In the genomic region with DNA sequence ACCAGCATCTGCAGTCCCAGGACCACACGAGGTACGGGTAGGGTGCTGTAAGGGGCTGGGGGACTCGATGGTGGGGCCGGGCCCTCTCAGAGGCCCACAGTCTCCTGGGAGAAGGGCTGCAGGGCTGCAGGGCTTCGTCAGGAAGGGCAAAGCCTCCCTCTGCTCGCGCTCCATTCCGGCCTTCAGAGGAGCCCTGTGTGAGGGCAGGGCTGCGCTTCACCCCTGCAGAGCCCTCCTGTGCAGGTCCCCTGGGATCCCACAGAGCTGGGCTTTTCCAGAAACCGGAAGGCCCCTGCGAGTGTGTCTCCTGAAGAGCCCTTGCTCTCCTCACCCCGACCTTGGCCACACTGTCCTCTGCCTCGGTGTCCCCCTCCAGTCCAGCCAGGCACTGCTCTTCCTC, we compare ENCODE assay signal across 33 cellular contexts. TPM values are rescaled to one million over a fixed set of nuclear protein-coding genes. Genes with fewer than 3 reads are reported as not detected.
"Had no signal": no experiment of that assay in that cellular context is flagged by ENCODE, and none has a peak within 500 bp of the region (broad histone marks: within the 10 kb centered on the region; RNA-seq: fewer than 3 reads in every experiment).

No MANE protein-coding gene starts in this region.

- FAIRE-seq: colon, endometrium, endothelial cell of umbilical vein had no signal

- H3K4me3 Mint-ChIP-seq: activated CD4-positive, alpha-beta memory T cell treated with anti-CD3 and anti-CD28 coated beads for 36 hours; activated CD8-positive, alpha-beta memory T cell treated with anti-CD3 and anti-CD28 coated beads, Interleukin-2, amount 10 ng/mL, durations not matched to agents 7 days and 5 days; activated CD8-positive, alpha-beta T cell treated with anti-CD3 and anti-CD28 coated beads, Interleukin-2, amount 10 ng/mL, durations not matched to agents 7 days and 5 days; activated naive CD4-positive, alpha-beta T cell treated with anti-CD3 and anti-CD28 coated beads for 36 hours; activated naive CD4-positive, alpha-beta T cell treated with anti-CD3 and anti-CD28 coated beads, Interleukin-2, amount 50 U/mL, for 24 hours; activated naive CD8-positive, alpha-beta T cell treated with anti-CD3 and anti-CD28 coated beads for 36 hours; activated naive CD8-positive, alpha-beta T cell treated with anti-CD3 and anti-CD28 coated beads, Interleukin-2, amount 50 U/mL, for 24 hours; activated T-helper 1 cell treated with anti-CD3 and anti-CD28 coated beads, Interleukin-12 subunit alpha, Interleukin-12 subunit beta, Interleukin-2, Interleukin-4 antibody, amounts not matched to agents 30 ng/mL and 10 ng/mL and 1 ng/mL, durations not matched to agents 14 hours and 24 hours and 36 hours; WTC11 had no signal

- H3K9me3 ChIP-seq: adrenal gland, body of pancreas, esophagus squamous epithelium, gastroesophageal sphincter had no signal

- H3K4me3 ChIP-seq: adrenal gland, body of pancreas, esophagus squamous epithelium, gastroesophageal sphincter had no signal

- DNase-seq: activated CD4-positive, alpha-beta memory T cell treated with anti-CD3 and anti-CD28 coated beads for 36 hours; activated CD4-positive, alpha-beta T cell treated with anti-CD3 and anti-CD28 coated beads for 48 hours; activated CD8-positive, alpha-beta memory T cell treated with anti-CD3 and anti-CD28 coated beads, Interleukin-2, amount 10 ng/mL, durations not matched to agents 7 days and 5 days; activated CD8-positive, alpha-beta memory T cell treated with anti-CD3 and anti-CD28 coated beads, Interleukin-2, amount 50 U/mL, for 4 hours; activated CD8-positive, alpha-beta T cell treated with anti-CD3 and anti-CD28 coated beads, Interleukin-2, amount 10 ng/mL, durations not matched to agents 7 days and 5 days; activated effector memory CD4-positive, alpha-beta T cell treated with anti-CD3 and anti-CD28 coated beads, Interleukin-2, amount 50 U/mL, for 16 hours; activated naive CD4-positive, alpha-beta T cell treated with anti-CD3 and anti-CD28 coated beads for 36 hours; activated naive CD8-positive, alpha-beta T cell treated with anti-CD3 and anti-CD28 coated beads for 36 hours; activated naive CD8-positive, alpha-beta T cell treated with anti-CD3 and anti-CD28 coated beads, Interleukin-2, amount 50 U/mL, for 24 hours; activated T-cell treated with anti-CD3 and anti-CD28 coated beads, Interleukin-2, amount 50 U/mL, for 1 hour; activated T-cell treated with anti-CD3 and anti-CD28 coated beads, Interleukin-2, amount 50 U/mL, for 48 hours; adrenal gland; amygdala; aorta; body of pancreas; caudate nucleus; cortex of kidney; dermis blood vessel endothelial cell; effector CD4-positive, alpha-beta T cell; esophagus squamous epithelium; foreskin melanocyte; T-helper 2 cell had no signal

- ATAC-seq: activated CD8-positive, alpha-beta memory T cell treated with anti-CD3 and anti-CD28 coated beads, Interleukin-2, amount 10 ng/mL, durations not matched to agents 7 days and 5 days; activated CD8-positive, alpha-beta T cell treated with anti-CD3 and anti-CD28 coated beads, Interleukin-2, amount 10 ng/mL, durations not matched to agents 7 days and 5 days; activated naive CD8-positive, alpha-beta T cell treated with anti-CD3 and anti-CD28 coated beads, Interleukin-2, amount 50 U/mL, for 24 hours; body of pancreas; gastroesophageal sphincter; WTC11 had no signal

- H3K4me1 Mint-ChIP-seq: activated naive CD4-positive, alpha-beta T cell treated with anti-CD3 and anti-CD28 coated beads, Interleukin-2, amount 50 U/mL, for 24 hours; activated naive CD8-positive, alpha-beta T cell treated with anti-CD3 and anti-CD28 coated beads for 36 hours; activated naive CD8-positive, alpha-beta T cell treated with anti-CD3 and anti-CD28 coated beads, Interleukin-2, amount 50 U/mL, for 24 hours had no signal

- H3K27ac ChIP-seq: adrenal gland, body of pancreas, epithelial cell of prostate, esophagus squamous epithelium, gastroesophageal sphincter had no signal

- H3K4me1 ChIP-seq: body of pancreas, esophagus squamous epithelium, gastroesophageal sphincter had no signal

- H3K27ac Mint-ChIP-seq: activated CD4-positive, alpha-beta memory T cell treated with anti-CD3 and anti-CD28 coated beads for 36 hours; activated CD8-positive, alpha-beta memory T cell treated with anti-CD3 and anti-CD28 coated beads, Interleukin-2, amount 10 ng/mL, durations not matched to agents 7 days and 5 days; activated naive CD4-positive, alpha-beta T cell treated with anti-CD3 and anti-CD28 coated beads for 36 hours; activated naive CD4-positive, alpha-beta T cell treated with anti-CD3 and anti-CD28 coated beads, Interleukin-2, amount 50 U/mL, for 24 hours; activated naive CD8-positive, alpha-beta T cell treated with anti-CD3 and anti-CD28 coated beads for 36 hours; activated naive CD8-positive, alpha-beta T cell treated with anti-CD3 and anti-CD28 coated beads, Interleukin-2, amount 50 U/mL, for 24 hours; activated T-helper 1 cell treated with anti-CD3 and anti-CD28 coated beads, Interleukin-12 subunit alpha, Interleukin-12 subunit beta, Interleukin-2, Interleukin-4 antibody, amounts not matched to agents 30 ng/mL and 10 ng/mL and 1 ng/mL, durations not matched to agents 14 hours and 24 hours and 36 hours; activated T-helper 2 cell treated with anti-CD3 and anti-CD28 coated beads, Interferon-gamma antibody, Interleukin-2, Interleukin-4, amounts not matched to agents 10 μg/mL and 5 μg/mL and 100 μg/mL, durations not matched to agents 14 hours and 24 hours and 36 hours; WTC11 had no signal

- H3K9me3 Mint-ChIP-seq: activated CD4-positive, alpha-beta memory T cell treated with anti-CD3 and anti-CD28 coated beads for 36 hours; activated naive CD4-positive, alpha-beta T cell treated with anti-CD3 and anti-CD28 coated beads for 36 hours; activated naive CD4-positive, alpha-beta T cell treated with anti-CD3 and anti-CD28 coated beads, Interleukin-2, amount 50 U/mL, for 24 hours; activated naive CD8-positive, alpha-beta T cell treated with anti-CD3 and anti-CD28 coated beads for 36 hours; activated naive CD8-positive, alpha-beta T cell treated with anti-CD3 and anti-CD28 coated beads, Interleukin-2, amount 50 U/mL, for 24 hours; activated T-helper 1 cell treated with anti-CD3 and anti-CD28 coated beads, Interleukin-12 subunit alpha, Interleukin-12 subunit beta, Interleukin-2, Interleukin-4 antibody, amounts not matched to agents 30 ng/mL and 10 ng/mL and 1 ng/mL, durations not matched to agents 14 hours and 24 hours and 36 hours; activated T-helper 2 cell treated with anti-CD3 and anti-CD28 coated beads, Interferon-gamma antibody, Interleukin-2, Interleukin-4, amounts not matched to agents 10 μg/mL and 5 μg/mL and 100 μg/mL, durations not matched to agents 14 hours and 24 hours and 36 hours; WTC11 had no signal

- H3K27me3 ChIP-seq: adrenal gland, body of pancreas, esophagus squamous epithelium, gastroesophageal sphincter had no signal

- H3K36me3 ChIP-seq: adrenal gland, esophagus squamous epithelium, gastroesophageal sphincter had no signal

- H3K36me3 Mint-ChIP-seq: activated CD4-positive, alpha-beta memory T cell treated with anti-CD3 and anti-CD28 coated beads for 36 hours; activated CD8-positive, alpha-beta memory T cell treated with anti-CD3 and anti-CD28 coated beads, Interleukin-2, amount 10 ng/mL, durations not matched to agents 7 days and 5 days; activated naive CD4-positive, alpha-beta T cell treated with anti-CD3 and anti-CD28 coated beads, Interleukin-2, amount 50 U/mL, for 24 hours; activated naive CD8-positive, alpha-beta T cell treated with anti-CD3 and anti-CD28 coated beads for 36 hours; WTC11 had no signal

RNA-seq across cellular contexts. Expression of gene WNT11, which starts 27.2 kb away (rescaled TPM):
- total RNA-seq: activated CD4-positive, alpha-beta memory T cell treated with anti-CD3 and anti-CD28 coated beads for 36 hours; activated naive CD4-positive, alpha-beta T cell treated with anti-CD3 and anti-CD28 coated beads for 36 hours; activated naive CD8-positive, alpha-beta T cell treated with anti-CD3 and anti-CD28 coated beads for 36 hours; dermis blood vessel endothelial cell; endothelial cell of umbilical vein; fibroblast of villous mesenchyme; glomerular endothelial cell had no signal
- polyA plus RNA-seq: endothelial cell of umbilical vein had no signal
